8 cellular contexts compared by ENCODE assay signal in genomic region chr5:36690041-36690941, GRCh38.
DNase-seq lines count a peak whose midpoint lies in the region; FAIRE-seq and TF ChIP-seq lines count a peak whose summit lies in the region.

No MANE protein-coding gene starts in this region.

- H3K36me3 ChIP-seq in SJCRH30, result no peaks in the 10 kb centered on the region
- no peaks in the 10 kb centered on the region for H3K36me3 ChIP-seq in suprapubic skin

- no peaks in the 10 kb centered on the region; the same call in 1 of the 2 replicates for H3K27me3 ChIP-seq in SJCRH30
- no peaks in the 10 kb centered on the region for H3K27me3 ChIP-seq in suprapubic skin

- H3K27ac ChIP-seq in SJCRH30 (peak overlapping the region; percentile 31; the same call in 1 of the 2 replicates), suprapubic skin (peak overlapping the region; percentile 78)

- DNase-seq in ELF-1 (ENCODE audit: low read depth, low spot score), result peak; percentile 94
- peak; percentile 91 for DNase-seq in H54 (ENCODE audit: insufficient read length, low spot score)
- no peak for DNase-seq in LNCaP clone FGC (ENCODE audit: low read depth)
- peak; percentile 52 to 65 for DNase-seq in SJCRH30
- peak; percentile 74 for DNase-seq in activated naive CD4-positive, alpha-beta T cell treated with anti-CD3 and anti-CD28 coated beads, Interleukin-2, amount 50 U/mL, for 16 hours
- peak; percentile 92 for DNase-seq in glomerular visceral epithelial cell (ENCODE audit: extremely low spot score)
- peak; percentile 43 for DNase-seq in non-pigmented ciliary epithelial cell (ENCODE audit: low read depth)
- peak; percentile 90 to 92 for DNase-seq in suprapubic skin (ENCODE audit: low spot score in 2 of 2)

- TF ChIP-seq EP300 in suprapubic skin (IDR thresholded peaks at IDR 0.05), result no peak

- H3K4me3 ChIP-seq in LNCaP clone FGC (ENCODE audit: low read depth, low read length) (peak overlapping the region; percentile 26), SJCRH30 (peak overlapping the region; percentile 55), suprapubic skin (peak overlapping the region; percentile 56)

- FAIRE-seq in H54 (lab: Jason Lieb, UNC), result no peak

- TF ChIP-seq CTCF in LNCaP clone FGC (IDR thresholded peaks at IDR 0.05; ENCODE audit: control insufficient read depth, extremely low read depth, insufficient read depth) (peak; percentile 65), suprapubic skin (IDR thresholded peaks at IDR 0.05) (peak; percentile 68 to 79)

- H3K4me1 ChIP-seq in SJCRH30 (no peaks in the 10 kb centered on the region), suprapubic skin (peaks cover 38% of the 10 kb centered on the region)

- TF ChIP-seq POLR2A in H54 (IDR thresholded peaks at IDR 0.05; ENCODE audit: low read depth, low read length), result peak; percentile 32; the same call in 1 of the 2 replicates
- no peak for TF ChIP-seq POLR2A in suprapubic skin (IDR thresholded peaks at IDR 0.05)

- H3K9me3 ChIP-seq in SJCRH30 (replicated peaks) (no peaks in the 10 kb centered on the region), suprapubic skin (no peaks in the 10 kb centered on the region)

- WGBS in suprapubic skin, result 3% methylated on average over 29 of the region's 50 CpGs
